8 cellular contexts compared by ENCODE assay signal in the genomic region with DNA sequence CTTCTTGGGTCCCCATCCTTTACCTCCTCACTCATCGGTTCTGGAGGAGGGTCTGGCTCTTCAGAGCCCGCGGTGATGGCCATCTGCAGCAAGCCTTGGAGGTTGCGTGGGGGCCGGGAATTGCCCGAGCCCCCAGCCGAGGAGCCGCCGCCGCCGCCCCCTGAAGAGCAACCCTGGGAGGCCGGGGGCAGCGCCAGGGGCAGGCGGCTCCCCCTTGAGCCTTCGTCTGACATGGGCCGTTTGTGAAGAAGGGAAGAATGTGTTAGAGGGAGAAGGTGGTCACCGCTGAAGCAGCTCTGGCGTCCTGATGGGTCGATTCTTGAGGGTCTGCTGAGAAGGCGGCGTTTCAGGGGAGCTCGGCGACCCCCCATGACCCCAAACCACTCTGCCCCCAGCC. TPM values are rescaled to one million over a fixed set of nuclear protein-coding genes. Genes with fewer than 3 reads are reported as not detected.
DNase-seq lines count a peak whose midpoint lies in the region; ATAC-seq, FAIRE-seq and TF ChIP-seq lines count a peak whose summit lies in the region.

No MANE protein-coding gene starts in this region.

- H3K36me3 ChIP-seq in astrocyte (ENCODE audit: insufficient read depth, low read length) (no peaks in the 10 kb centered on the region), liver (ENCODE audit: control insufficient read depth in 4 of 4, insufficient read depth in 3 of 4, low read depth in 1 of 4, low read length in 3 of 4) (peaks cover 0 to 19% (median 3%) of the 10 kb centered on the region in 4 donors), thoracic aorta (no peaks in the 10 kb centered on the region)

- peaks cover 9% of the 10 kb centered on the region for H3K27me3 Mint-ChIP-seq in activated CD4-positive, alpha-beta T cell treated with anti-CD3 and anti-CD28 coated beads, Interleukin-2, amount 10 ng/mL, durations not matched to agents 7 days and 5 days
- H3K27me3 Mint-ChIP-seq in astrocyte (ENCODE audit: low read depth, unreplicated experiment): no peaks in the 10 kb centered on the region

- peak overlapping the region; percentile 90 for H3K4me3 ChIP-seq in astrocyte (ENCODE audit: insufficient read depth, low read depth, low read length)
- peak overlapping the region; percentile 93 to 99 (median 99) for H3K4me3 ChIP-seq in liver (ENCODE audit: low read depth in 1 of 3, low read length in 3 of 3)
- peak overlapping the region; percentile 83 for H3K4me3 ChIP-seq in thoracic aorta

- POLR2A ChIA-PET in activated CD4-positive, alpha-beta T cell treated with anti-CD3 and anti-CD28 coated beads, Interleukin-2, amount 10 ng/mL, durations not matched to agents 7 days and 5 days (lab: Charles Lee): no interaction called here

- no peak for TF ChIP-seq CTCF in astrocyte (IDR thresholded peaks at IDR 0.05; ENCODE audit: insufficient read depth, low read depth, low read length)
- no peak for TF ChIP-seq CTCF in liver (IDR thresholded peaks at IDR 0.05; ENCODE audit: low read depth, low read length, missing input control)
- TF ChIP-seq CTCF in thoracic aorta (IDR thresholded peaks at IDR 0.05): no peak

- WGBS in liver: 8% methylated on average over 23 of the region's 23 CpGs

- no peak for TF ChIP-seq RAD21 in liver (IDR thresholded peaks at IDR 0.05)

- no peak for FAIRE-seq in astrocyte (lab: Jason Lieb, UNC)

- H3K9me3 ChIP-seq in astrocyte (ENCODE audit: insufficient read depth, low read depth, low read length) (no peaks in the 10 kb centered on the region), liver (ENCODE audit: control insufficient read depth in 4 of 4, low read length in 3 of 4) (no peaks in the 10 kb centered on the region), thoracic aorta (no peaks in the 10 kb centered on the region)

- no peaks in the 10 kb centered on the region for H3K27me3 ChIP-seq in astrocyte (ENCODE audit: insufficient read depth, low read length)
- no peaks in the 10 kb centered on the region for H3K27me3 ChIP-seq in liver (ENCODE audit: control insufficient read depth in 4 of 4, insufficient read depth in 4 of 4, low read length in 3 of 4)
- H3K27me3 ChIP-seq in thoracic aorta (replicated peaks; ENCODE audit: insufficient read depth): no peaks in the 10 kb centered on the region

- H3K36me3 Mint-ChIP-seq in activated CD4-positive, alpha-beta T cell treated with anti-CD3 and anti-CD28 coated beads, Interleukin-2, amount 10 ng/mL, durations not matched to agents 7 days and 5 days (ENCODE audit: low read depth): peaks cover 9% of the 10 kb centered on the region
- H3K36me3 Mint-ChIP-seq in astrocyte (ENCODE audit: low read depth, unreplicated experiment): peaks cover 10% of the 10 kb centered on the region

- DNase-seq in activated CD4-positive, alpha-beta T cell treated with anti-CD3 and anti-CD28 coated beads, Interleukin-2, amount 10 ng/mL, durations not matched to agents 7 days and 5 days: no peak
- no peak for DNase-seq in activated CD4-positive, alpha-beta T cell treated with anti-CD3 and anti-CD28 coated beads, Interleukin-2, amount 50 U/mL, for 1 hour
- DNase-seq in astrocyte (ENCODE audit: low read depth) (no peak), thoracic aorta (ENCODE audit: low spot score) (no peak), KBM-7 (no peak)
- DNase-seq in activated CD8-positive, alpha-beta memory T cell treated with anti-CD3 and anti-CD28 coated beads, Interleukin-2, amount 50 U/mL, for 48 hours: no peak

- H3K4me2 ChIP-seq in astrocyte (ENCODE audit: low read length): peak overlapping the region; percentile 97

- H3K4me1 Mint-ChIP-seq in activated CD4-positive, alpha-beta T cell treated with anti-CD3 and anti-CD28 coated beads, Interleukin-2, amount 10 ng/mL, durations not matched to agents 7 days and 5 days: peaks cover 50% of the 10 kb centered on the region
- H3K4me1 Mint-ChIP-seq in astrocyte (ENCODE audit: low read depth, unreplicated experiment): no peaks in the 10 kb centered on the region

- H3K27ac Mint-ChIP-seq in activated CD4-positive, alpha-beta T cell treated with anti-CD3 and anti-CD28 coated beads, Interleukin-2, amount 10 ng/mL, durations not matched to agents 7 days and 5 days: peak overlapping the region; percentile 98
- H3K27ac Mint-ChIP-seq in astrocyte (ENCODE audit: unreplicated experiment): peak overlapping the region; percentile 99

- in situ Hi-C loops in KBM-7 (cut with MboI; ENCODE audit: low pct_unique_long_range_greater_than_20kb, low sequenced_read_pairs): no loop called here

- no peaks in the 10 kb centered on the region for H4K20me1 ChIP-seq in astrocyte (ENCODE audit: insufficient read depth, low read length)

- peak overlapping the region; percentile 85 for H2AFZ ChIP-seq in astrocyte (ENCODE audit: low read depth, low read length)

- H3K4me1 ChIP-seq in astrocyte (ENCODE audit: insufficient read depth, low read length): peaks cover 3% of the 10 kb centered on the region
- peaks cover 7 to 15% (median 10%) of the 10 kb centered on the region in 4 donors for H3K4me1 ChIP-seq in liver (ENCODE audit: control insufficient read depth in 4 of 4, insufficient read depth in 4 of 4, low read length in 3 of 4)
- H3K4me1 ChIP-seq in thoracic aorta (ENCODE audit: control insufficient read depth in 1 of 2, low read depth in 2 of 2): peaks cover 9 to 17% of the 10 kb centered on the region in 2 donors

- ATAC-seq in thoracic aorta (ENCODE audit: insufficient number of reproducible peaks, low FRiP score, low read depth) (no peak), GM18519 (IDR thresholded peaks at IDR 0.05; ENCODE audit: low FRiP score, unreplicated experiment) (no peak)

- peaks cover 3% of the 10 kb centered on the region for H3K79me2 ChIP-seq in astrocyte (ENCODE audit: insufficient read depth, low read length)

- peak overlapping the region; percentile 99 for H3K4me3 Mint-ChIP-seq in activated CD4-positive, alpha-beta T cell treated with anti-CD3 and anti-CD28 coated beads, Interleukin-2, amount 10 ng/mL, durations not matched to agents 7 days and 5 days
- peak overlapping the region; percentile 99 for H3K4me3 Mint-ChIP-seq in astrocyte (ENCODE audit: unreplicated experiment)

- CTCF ChIA-PET in activated CD4-positive, alpha-beta T cell treated with anti-CD3 and anti-CD28 coated beads, Interleukin-2, amount 10 ng/mL, durations not matched to agents 7 days and 5 days (lab: Charles Lee): interaction anchor here (1.1 to 1.5 kb wide), 3 partner anchors 10 to 353 kb away, joined by 3 to 5 read pairs (median 5); no protein-coding TSS in a partner anchor

- H3K9ac ChIP-seq in astrocyte (ENCODE audit: low read length) (peak overlapping the region; percentile 88), liver (ENCODE audit: low read depth in 1 of 2, low read length in 2 of 2) (no peak overlapping the region)

- H3K27ac ChIP-seq in astrocyte (ENCODE audit: low read depth, low read length): peak overlapping the region; percentile 74
- H3K27ac ChIP-seq in liver (ENCODE audit: low read depth in 1 of 2, low read length in 2 of 2): peak overlapping the region; percentile 79 to 85
- H3K27ac ChIP-seq in thoracic aorta: peak overlapping the region in 1 of 2 donors; percentile 72

- no peaks in the 10 kb centered on the region for H3K9me3 Mint-ChIP-seq in activated CD4-positive, alpha-beta T cell treated with anti-CD3 and anti-CD28 coated beads, Interleukin-2, amount 10 ng/mL, durations not matched to agents 7 days and 5 days
- H3K9me3 Mint-ChIP-seq in astrocyte (ENCODE audit: unreplicated experiment): no peaks in the 10 kb centered on the region

TF ChIP-seq in liver, 16 proteins besides CTCF, POLR2A, EP300 and RAD21 (continues in another document):
- no peak for TF ChIP-seq FOXA2 (IDR thresholded peaks at IDR 0.05)

RNA-seq across cellular contexts. Expression of a gene that starts 0.5 kb away (rescaled TPM):
- 10 to 100 TPM; 23.1 to 26.9 TPM for total RNA-seq in activated CD4-positive, alpha-beta T cell treated with anti-CD3 and anti-CD28 coated beads, Interleukin-2, amount 10 ng/mL, durations not matched to agents 7 days and 5 days
- 34.8 and 39.8 TPM in 2 replicates for total RNA-seq in astrocyte
- total RNA-seq in liver: 10 to 100 TPM in 1 of 2 donors, 1 to 10 TPM in 1; 9.4 to 11.6 TPM
- 10 to 100 TPM; 15.3 to 31.6 TPM for polyA plus RNA-seq in liver
- 10 to 100 TPM; 26.8 to 26.9 TPM for total RNA-seq in thoracic aorta

RNA-seq across cellular contexts. Expression of a gene that starts 4.4 kb away (rescaled TPM):
- 1 to 10 TPM; 6.8 TPM for total RNA-seq in activated CD4-positive, alpha-beta T cell treated with anti-CD3 and anti-CD28 coated beads, Interleukin-2, amount 10 ng/mL, durations not matched to agents 7 days and 5 days
- 17.6 and 18.8 TPM in 2 replicates for total RNA-seq in astrocyte
- under 1 TPM; 0.42 to 0.65 TPM for total RNA-seq in liver
- polyA plus RNA-seq in liver: under 1 TPM in 1 of 2 donors, not detected in 1; 0.10 TPM
- total RNA-seq in thoracic aorta: 10 to 100 TPM; 10.8 to 16.7 TPM

RNA-seq across cellular contexts. Expression of a gene that starts 20.6 kb away (rescaled TPM):
- total RNA-seq in activated CD4-positive, alpha-beta T cell treated with anti-CD3 and anti-CD28 coated beads, Interleukin-2, amount 10 ng/mL, durations not matched to agents 7 days and 5 days: 100 to 1,000 TPM; 189 to 222 TPM
- total RNA-seq in astrocyte: 73.8 and 75.2 TPM in 2 replicates
- total RNA-seq in liver: 10 to 100 TPM; 24.6 to 40.1 TPM
- polyA plus RNA-seq in liver: 10 to 100 TPM in 1 of 2 donors, 1 to 10 TPM in 1; 5.5 to 20.4 TPM
- 10 to 100 TPM; 46.7 to 52.3 TPM for total RNA-seq in thoracic aorta

RNA-seq across cellular contexts. Expression of a gene that starts 45.8 kb away (rescaled TPM):
- under 1 TPM in 1 of 2 experiments, not detected in 1; 0.79 TPM for total RNA-seq in activated CD4-positive, alpha-beta T cell treated with anti-CD3 and anti-CD28 coated beads, Interleukin-2, amount 10 ng/mL, durations not matched to agents 7 days and 5 days
- not detected in 2 replicates for total RNA-seq in astrocyte
- total RNA-seq in liver: 1 to 10 TPM; 2.1 to 3.3 TPM
- polyA plus RNA-seq in liver: 1 to 10 TPM in 1 of 2 donors, under 1 TPM in 1; 0.81 to 1.8 TPM
- 1 to 10 TPM in 1 of 2 donors, not detected in 1; 6.8 TPM for total RNA-seq in thoracic aorta

RNA-seq across cellular contexts. Expression of a gene that starts 50.8 kb away (rescaled TPM):
- 10 to 100 TPM; 12.7 to 16.7 TPM for total RNA-seq in activated CD4-positive, alpha-beta T cell treated with anti-CD3 and anti-CD28 coated beads, Interleukin-2, amount 10 ng/mL, durations not matched to agents 7 days and 5 days
- total RNA-seq in astrocyte (2.7 and 3.9 TPM in 2 replicates), liver (10 to 100 TPM in 1 of 2 donors, 1 to 10 TPM in 1; 4.8 to 13.7 TPM), thoracic aorta (1 to 10 TPM; 2.4 to 4.8 TPM)
- 10 to 100 TPM; 19.4 to 20.1 TPM for polyA plus RNA-seq in liver

Comparison
In these comparisons a context has a peak if more than half of its experiments do, and no peak if none do; other contexts are left out.
1. RNA of a gene that starts 4.4 kb away (total RNA-seq): 17.6 to 18.8 TPM in astrocyte, 10.8 to 16.7 TPM in thoracic aorta and 6.8 TPM in activated CD4-positive, alpha-beta T cell treated with anti-CD3 and anti-CD28 coated beads, Interleukin-2, amount 10 ng/mL, durations not matched to agents 7 days and 5 days; 0.42 to 0.65 TPM in liver; every median in the first group is over 4 times any median in the second.
2. Peak in every context shown above with its lines, with median percentiles within 50 percentile points of each other: H3K4me3 ChIP-seq.